ENCODE assay signal across 12 cellular contexts in genomic region chr6:39342692-39343460, GRCh38. TPM values are rescaled to one million over a fixed set of nuclear protein-coding genes. Genes with fewer than 3 reads are reported as not detected.
DNase-seq lines count a peak whose midpoint lies in the region; ATAC-seq and TF ChIP-seq lines count a peak whose summit lies in the region.
"Had no signal": no experiment of that assay in that cellular context is flagged by ENCODE, and none has a peak within 500 bp of the region (broad histone marks: within the 10 kb centered on the region; RNA-seq: fewer than 3 reads in every experiment).

No MANE protein-coding gene starts in this region.

- H3K9me3 Mint-ChIP-seq in neural progenitor cell, result no peaks in the 10 kb centered on the region

- peak; percentile 44 for ATAC-seq in GM21381 (IDR thresholded peaks at IDR 0.05; ENCODE audit: unreplicated experiment)
- ATAC-seq: lower lobe of right lung had no signal

- H3K27me3 ChIP-seq in OCI-LY3 (ENCODE audit: low read depth, low read length) (peaks cover 9% of the 10 kb centered on the region; the same call in 1 of the 2 replicates), neural progenitor cell (no peaks in the 10 kb centered on the region)

- H3K36me3 ChIP-seq in OCI-LY3 (replicated peaks; ENCODE audit: low read depth, low read length) (no peaks in the 10 kb centered on the region), neural progenitor cell (no peaks in the 10 kb centered on the region)
- H3K36me3 ChIP-seq: lower lobe of right lung had no signal

- H3K27me3 Mint-ChIP-seq in neural progenitor cell (ENCODE audit: insufficient read depth, low read depth), result no peaks in the 10 kb centered on the region

- H3K4me2 ChIP-seq in OCI-LY3 (ENCODE audit: low read length) (0 out of 2 replicates have a peak overlapping the region, but pooled peaks have one; percentile 1), neural progenitor cell (no peak overlapping the region)

- no peak for TF ChIP-seq CTCF in GM13976 (IDR thresholded peaks at IDR 0.05; ENCODE audit: borderline replicate concordance, control extremely low read depth, extremely low read depth, insufficient read depth, missing control alignments)
- no peak for TF ChIP-seq CTCF in OCI-LY3 (IDR thresholded peaks at IDR 0.05; ENCODE audit: low read depth, low read length)
- no peak for TF ChIP-seq CTCF in neural progenitor cell (IDR thresholded peaks at IDR 0.05)

- in situ Hi-C loops in GM13976 (cut with MboI; ENCODE audit: low sequenced_read_pairs, unreplicated experiment), result no loop called here

- peak; percentile 59 for DNase-seq in GM13976 (ENCODE audit: low spot score)
- no peak for DNase-seq in neural progenitor cell (ENCODE audit: low spot score)
- no peak for DNase-seq in AG20443 (ENCODE audit: low spot score)
- no peak for DNase-seq in Kasumi-1 (lab: John Stamatoyannopoulos, UW)
- no peak for DNase-seq in NCI-H526 treated with DMSO at 0.1 percent for 48 hours (lab: John Stamatoyannopoulos, UW)
- DNase-seq: anterior cingulate cortex; effector CD4-positive, alpha-beta T cell; lower lobe of right lung; MM.1S had no signal

- H3K9me3 ChIP-seq in OCI-LY3 (ENCODE audit: insufficient read depth, low read length) (no peaks in the 10 kb centered on the region), neural progenitor cell (ENCODE audit: low read depth) (no peaks in the 10 kb centered on the region)
- H3K9me3 ChIP-seq: lower lobe of right lung had no signal

- H3K27ac Mint-ChIP-seq in neural progenitor cell, result peak overlapping the region; percentile 78

- H3K27ac ChIP-seq in OCI-LY3 (ENCODE audit: low read length) (no peak overlapping the region), neural progenitor cell (no peak overlapping the region)
- H3K27ac ChIP-seq: lower lobe of right lung had no signal

- no peaks in the 10 kb centered on the region for H3K36me3 Mint-ChIP-seq in neural progenitor cell

- no peaks in the 10 kb centered on the region for H3K79me2 ChIP-seq in OCI-LY3 (ENCODE audit: low read length)
- no peaks in the 10 kb centered on the region for H3K79me2 ChIP-seq in neural progenitor cell (ENCODE audit: low read depth)

- H3K4me3 ChIP-seq in OCI-LY3 (ENCODE audit: low read length), result no peak overlapping the region
- H3K4me3 ChIP-seq in neural progenitor cell, result no peak overlapping the region
- H3K4me3 ChIP-seq: lower lobe of right lung had no signal

- H3K4me3 Mint-ChIP-seq in neural progenitor cell, result no peak overlapping the region

- peaks cover 27% of the 10 kb centered on the region for H3K4me1 Mint-ChIP-seq in neural progenitor cell

- no peaks in the 10 kb centered on the region for H4K20me1 ChIP-seq in OCI-LY3 (ENCODE audit: insufficient read depth, low read length)
- no peaks in the 10 kb centered on the region for H4K20me1 ChIP-seq in neural progenitor cell (ENCODE audit: low read depth)

- no peaks in the 10 kb centered on the region for H3F3A ChIP-seq in neural progenitor cell (ENCODE audit: low read depth)

- H3K9ac ChIP-seq in OCI-LY3 (ENCODE audit: low read length) (no peak overlapping the region), neural progenitor cell (no peak overlapping the region)

- peak overlapping the region; percentile 94 for H2AFZ ChIP-seq in OCI-LY3 (ENCODE audit: low read depth, low read length)
- H2AFZ ChIP-seq in neural progenitor cell (replicated peaks), result no peak overlapping the region

- H3K4me1 ChIP-seq in OCI-LY3 (ENCODE audit: low read length), result peaks cover 8% of the 10 kb centered on the region
- H3K4me1 ChIP-seq in neural progenitor cell, result peaks cover 8% of the 10 kb centered on the region

RNA-seq across cellular contexts. Expression of gene KCNK16, which starts 20.4 kb away (rescaled TPM):
- total RNA-seq in neural progenitor cell (ENCODE audit: low replicate concordance), result not detected in 2 replicates
- total RNA-seq: glomerular endothelial cell, lower lobe of right lung had no signal

RNA-seq across cellular contexts. Expression of gene KCNK17, which starts 28.7 kb away (rescaled TPM):
- total RNA-seq in neural progenitor cell (ENCODE audit: low replicate concordance), result 0.87 TPM in 1 of 2 replicates, not detected in the other
- total RNA-seq: glomerular endothelial cell had no signal
